In the genomic region with DNA sequence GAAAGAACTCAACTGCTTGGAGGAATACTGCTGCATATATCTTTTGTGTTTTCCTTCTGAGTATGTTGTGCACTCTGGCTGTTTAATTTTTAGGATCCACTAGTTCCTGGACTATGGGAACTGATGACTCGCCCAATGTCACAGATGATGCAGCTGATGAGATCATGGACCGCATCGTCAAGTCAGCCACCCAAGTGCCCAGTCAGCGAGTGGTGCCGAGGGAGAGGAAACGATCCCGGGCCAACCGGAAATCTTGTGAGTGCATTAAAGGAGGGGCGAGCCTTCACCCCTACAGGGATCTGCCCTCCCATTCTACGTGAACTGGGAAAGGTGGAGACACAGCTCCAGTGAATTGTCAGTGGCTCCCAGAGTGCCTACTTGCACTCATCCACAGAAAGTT, we compare ENCODE assay signal across 16 cellular contexts.
"Had no signal": no experiment of that assay in that cellular context is flagged by ENCODE, and none has a peak within 500 bp of the region (broad histone marks: within the 10 kb centered on the region; RNA-seq: fewer than 3 reads in every experiment).

No MANE protein-coding gene starts in this region.

- H3K9me3 Mint-ChIP-seq: activated CD4-positive, alpha-beta T cell treated with anti-CD3 and anti-CD28 coated beads, Interleukin-2, amount 10 ng/mL, durations not matched to agents 7 days and 5 days; activated T-helper 17 cell treated with anti-CD3 and anti-CD28 coated beads, Interleukin-2, amount 50 U/mL, for 72 hours; brain; stimulated activated naive CD8-positive, alpha-beta T cell treated with anti-CD3 and anti-CD28 coated beads, Interleukin-15, amount 100 ng/mL, for 72 hours had no signal

- H3K27ac Mint-ChIP-seq: activated CD4-positive, alpha-beta T cell treated with anti-CD3 and anti-CD28 coated beads, Interleukin-2, amount 10 ng/mL, durations not matched to agents 7 days and 5 days; activated T-helper 17 cell treated with anti-CD3 and anti-CD28 coated beads, Interleukin-2, amount 50 U/mL, for 72 hours; brain; naive thymus-derived CD4-positive, alpha-beta T cell; stimulated activated naive CD8-positive, alpha-beta T cell treated with anti-CD3 and anti-CD28 coated beads, Interleukin-15, amount 100 ng/mL, for 72 hours; T-helper 1 cell treated with Interleukin-12 subunit alpha and Interleukin-12 subunit beta and Interleukin-4 antibody, amounts not matched to agents 30 μg/mL and 1 μg/mL, for 36 hours had no signal

- ATAC-seq: activated T-helper 17 cell treated with anti-CD3 and anti-CD28 coated beads, Interleukin-2, amount 50 U/mL, for 72 hours; gastroesophageal sphincter; naive thymus-derived CD4-positive, alpha-beta T cell; stimulated activated naive CD8-positive, alpha-beta T cell treated with anti-CD3 and anti-CD28 coated beads, Interleukin-15, amount 100 ng/mL, for 72 hours had no signal

- DNase-seq: activated CD4-positive, alpha-beta T cell treated with anti-CD3 and anti-CD28 coated beads, Interleukin-2, amount 10 ng/mL, durations not matched to agents 7 days and 5 days; activated CD4-positive, CD25-positive, alpha-beta regulatory T cell; activated CD8-positive, alpha-beta memory T cell treated with anti-CD3 and anti-CD28 coated beads for 24 hours; activated naive CD4-positive, alpha-beta T cell treated with anti-CD3 and anti-CD28 coated beads, Interleukin-2, amount 50 U/mL, for 16 hours; kidney glomerular epithelial cell; midbrain; naive thymus-derived CD4-positive, alpha-beta T cell; stimulated activated naive CD8-positive, alpha-beta T cell treated with anti-CD3 and anti-CD28 coated beads, Interleukin-15, amount 100 ng/mL, for 72 hours; testis had no signal

- H3K9me3 ChIP-seq: adrenal gland, gastroesophageal sphincter, lower lobe of right lung, testis had no signal

- H3K4me3 ChIP-seq: adrenal gland, gastroesophageal sphincter, hepatocyte, lower lobe of right lung, testis had no signal

- H3K79me2 ChIP-seq: hepatocyte had no signal

- H3K4me2 ChIP-seq: hepatocyte had no signal

- H3K27ac ChIP-seq: adrenal gland, gastroesophageal sphincter, hepatocyte, testis had no signal

- H3K27me3 Mint-ChIP-seq: activated CD4-positive, alpha-beta T cell treated with anti-CD3 and anti-CD28 coated beads, Interleukin-2, amount 10 ng/mL, durations not matched to agents 7 days and 5 days; brain had no signal

- H3K27me3 ChIP-seq: adrenal gland, gastroesophageal sphincter, hepatocyte, testis had no signal

- H3K4me3 Mint-ChIP-seq: activated CD4-positive, alpha-beta T cell treated with anti-CD3 and anti-CD28 coated beads, Interleukin-2, amount 10 ng/mL, durations not matched to agents 7 days and 5 days; activated T-helper 17 cell treated with anti-CD3 and anti-CD28 coated beads, Interleukin-2, amount 50 U/mL, for 72 hours; brain; naive thymus-derived CD4-positive, alpha-beta T cell; stimulated activated naive CD8-positive, alpha-beta T cell treated with anti-CD3 and anti-CD28 coated beads, Interleukin-15, amount 100 ng/mL, for 72 hours; T-helper 1 cell treated with Interleukin-12 subunit alpha and Interleukin-12 subunit beta and Interleukin-4 antibody, amounts not matched to agents 30 μg/mL and 1 μg/mL, for 36 hours had no signal

- H2AFZ ChIP-seq: hepatocyte had no signal

- H3K36me3 ChIP-seq: adrenal gland, lower lobe of right lung had no signal

- H3K4me1 ChIP-seq: adrenal gland, gastroesophageal sphincter, lower lobe of right lung, testis had no signal
